Comparison of ENCODE assay signal across 27 cellular contexts in the genomic region with DNA sequence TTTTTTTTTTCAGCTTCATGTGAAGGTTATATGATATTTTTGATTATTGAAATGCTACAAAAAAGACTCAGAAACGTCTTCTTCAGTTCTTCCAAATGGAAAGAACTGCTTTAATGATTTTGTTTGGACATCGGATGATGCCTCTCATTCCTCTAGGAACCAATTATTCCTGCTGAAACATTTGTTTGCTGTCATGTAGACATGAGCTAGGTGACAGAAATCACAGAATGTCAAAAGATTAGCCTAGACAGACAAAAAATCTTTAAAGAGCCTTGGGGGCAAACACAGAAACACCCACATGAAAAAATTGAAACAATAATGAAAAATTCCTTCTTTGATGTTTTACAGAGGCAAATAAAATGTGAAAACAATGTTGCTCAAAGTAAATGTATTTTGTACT.
DNase-seq lines count a peak whose midpoint lies in the region; TF ChIP-seq lines count a peak whose summit lies in the region.
"Had no signal": no experiment of that assay in that cellular context is flagged by ENCODE, and none has a peak within 500 bp of the region (broad histone marks: within the 10 kb centered on the region; RNA-seq: fewer than 3 reads in every experiment).

No MANE protein-coding gene starts in this region.

- H2AFZ ChIP-seq in neural cell (ENCODE audit: low read depth, low read length): no peak overlapping the region

- no peaks in the 10 kb centered on the region for H4K20me1 ChIP-seq in neural cell (ENCODE audit: insufficient read depth)
- H4K20me1 ChIP-seq: BLaER1; BLaER1 treated with 17β-estradiol and CSF1 and Interleukin-3, amounts not matched to agents 10 nM and 100 nM had no signal

- H3K36me3 ChIP-seq in neural cell (ENCODE audit: insufficient read depth, low read length): no peaks in the 10 kb centered on the region
- H3K36me3 ChIP-seq: BE2C; BLaER1; BLaER1 treated with 17β-estradiol and CSF1 and Interleukin-3, amounts not matched to agents 10 nM and 100 nM had no signal

- no peaks in the 10 kb centered on the region for H3F3A ChIP-seq in neural cell (ENCODE audit: insufficient read depth, low read length, poor library complexity, severe bottlenecking)

- no peaks in the 10 kb centered on the region for H3K9me2 ChIP-seq in neural cell (ENCODE audit: insufficient read depth, low read length)

- no peak overlapping the region for H3K4me3 ChIP-seq in neural cell (ENCODE audit: low read length)
- H3K4me3 ChIP-seq: A549; BLaER1; BLaER1 treated with 17β-estradiol and CSF1 and Interleukin-3, amounts not matched to agents 10 nM and 100 nM had no signal

- H3K27me3 ChIP-seq in neural cell (ENCODE audit: insufficient read depth, low read depth, low read length): no peaks in the 10 kb centered on the region
- H3K27me3 ChIP-seq: BE2C; BLaER1; BLaER1 treated with 17β-estradiol and CSF1 and Interleukin-3, amounts not matched to agents 10 nM and 100 nM had no signal

- H3K9me3 ChIP-seq in neural cell (ENCODE audit: low read length): no peaks in the 10 kb centered on the region
- H3K9me3 ChIP-seq: A549; BE2C; BLaER1; BLaER1 treated with 17β-estradiol and CSF1 and Interleukin-3, amounts not matched to agents 10 nM and 100 nM; Caco-2 had no signal

- no peak for TF ChIP-seq CTCF in neural cell (IDR thresholded peaks at IDR 0.05; ENCODE audit: poor library complexity, severe bottlenecking)

- H3K79me2 ChIP-seq in neural cell (replicated peaks; ENCODE audit: insufficient read depth, low read length): no peaks in the 10 kb centered on the region

- H3K9ac ChIP-seq in neural cell (ENCODE audit: low read length): no peak overlapping the region
- H3K9ac ChIP-seq: BLaER1; BLaER1 treated with 17β-estradiol and CSF1 and Interleukin-3, amounts not matched to agents 10 nM and 100 nM had no signal

- H3K4me2 ChIP-seq in neural cell (ENCODE audit: low read length): no peak overlapping the region
- H3K4me2 ChIP-seq: A549; BLaER1; BLaER1 treated with 17β-estradiol and CSF1 and Interleukin-3, amounts not matched to agents 10 nM and 100 nM had no signal

- DNase-seq in iPS-NIHi11 (ENCODE audit: low spot score): no peak
- DNase-seq: 8988T; ACHN; AML-193; BE2C; C1 segment of cervical spinal cord; Caco-2; Calu3; CD4-positive, alpha-beta memory T cell; CD4-positive, alpha-beta T cell; CD4-positive, CD25-positive, alpha-beta regulatory T cell; CD8-positive, alpha-beta memory T cell; CD8-positive, alpha-beta T cell; COR-L47; DMS 273 treated with DMSO at 0.1 percent for 48 hours; DMS153; DMS53; DMS79; DMS79 treated with DMSO at 0.1 percent for 48 hours; DND-41; EL had no signal

- no peak for TF ChIP-seq RAD21 in neural cell (conservative IDR thresholded peaks at IDR 0.05)

- H3K27ac ChIP-seq in neural cell (ENCODE audit: low read length): no peak overlapping the region
- H3K27ac ChIP-seq: 22Rv1; A549; BLaER1; BLaER1 treated with 17β-estradiol and CSF1 and Interleukin-3, amounts not matched to agents 10 nM and 100 nM; C4-2B had no signal

- peak; percentile 59 for TF ChIP-seq EP300 in neural cell (conservative IDR thresholded peaks at IDR 0.05; ENCODE audit: poor library complexity, severe bottlenecking)

TF ChIP-seq in neural cell, 6 proteins besides CTCF, POLR2A, EP300 and RAD21:
- peak; percentile 62 for TF ChIP-seq POLR2AphosphoS5 (IDR thresholded peaks at IDR 0.05)
- TF ChIP-seq, protein P1, sequence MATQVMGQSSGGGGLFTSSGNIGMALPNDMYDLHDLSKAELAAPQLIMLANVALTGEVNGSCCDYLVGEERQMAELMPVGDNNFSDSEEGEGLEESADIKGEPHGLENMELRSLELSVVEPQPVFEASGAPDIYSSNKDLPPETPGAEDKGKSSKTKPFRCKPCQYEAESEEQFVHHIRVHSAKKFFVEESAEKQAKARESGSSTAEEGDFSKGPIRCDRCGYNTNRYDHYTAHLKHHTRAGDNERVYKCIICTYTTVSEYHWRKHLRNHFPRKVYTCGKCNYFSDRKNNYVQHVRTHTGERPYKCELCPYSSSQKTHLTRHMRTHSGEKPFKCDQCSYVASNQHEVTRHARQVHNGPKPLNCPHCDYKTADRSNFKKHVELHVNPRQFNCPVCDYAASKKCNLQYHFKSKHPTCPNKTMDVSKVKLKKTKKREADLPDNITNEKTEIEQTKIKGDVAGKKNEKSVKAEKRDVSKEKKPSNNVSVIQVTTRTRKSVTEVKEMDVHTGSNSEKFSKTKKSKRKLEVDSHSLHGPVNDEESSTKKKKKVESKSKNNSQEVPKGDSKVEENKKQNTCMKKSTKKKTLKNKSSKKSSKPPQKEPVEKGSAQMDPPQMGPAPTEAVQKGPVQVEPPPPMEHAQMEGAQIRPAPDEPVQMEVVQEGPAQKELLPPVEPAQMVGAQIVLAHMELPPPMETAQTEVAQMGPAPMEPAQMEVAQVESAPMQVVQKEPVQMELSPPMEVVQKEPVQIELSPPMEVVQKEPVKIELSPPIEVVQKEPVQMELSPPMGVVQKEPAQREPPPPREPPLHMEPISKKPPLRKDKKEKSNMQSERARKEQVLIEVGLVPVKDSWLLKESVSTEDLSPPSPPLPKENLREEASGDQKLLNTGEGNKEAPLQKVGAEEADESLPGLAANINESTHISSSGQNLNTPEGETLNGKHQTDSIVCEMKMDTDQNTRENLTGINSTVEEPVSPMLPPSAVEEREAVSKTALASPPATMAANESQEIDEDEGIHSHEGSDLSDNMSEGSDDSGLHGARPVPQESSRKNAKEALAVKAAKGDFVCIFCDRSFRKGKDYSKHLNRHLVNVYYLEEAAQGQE (IDR thresholded peaks at IDR 0.05; ENCODE audit: borderline replicate concordance): peak; percentile 19
- TF ChIP-seq SMC3 (conservative IDR thresholded peaks at IDR 0.05; ENCODE audit: poor library complexity): no peak
- TF ChIP-seq MXI1 (conservative IDR thresholded peaks at IDR 0.05; ENCODE audit: poor library complexity, severe bottlenecking): no peak
